ENCODE assay signal across 7 cellular contexts in the genomic region with DNA sequence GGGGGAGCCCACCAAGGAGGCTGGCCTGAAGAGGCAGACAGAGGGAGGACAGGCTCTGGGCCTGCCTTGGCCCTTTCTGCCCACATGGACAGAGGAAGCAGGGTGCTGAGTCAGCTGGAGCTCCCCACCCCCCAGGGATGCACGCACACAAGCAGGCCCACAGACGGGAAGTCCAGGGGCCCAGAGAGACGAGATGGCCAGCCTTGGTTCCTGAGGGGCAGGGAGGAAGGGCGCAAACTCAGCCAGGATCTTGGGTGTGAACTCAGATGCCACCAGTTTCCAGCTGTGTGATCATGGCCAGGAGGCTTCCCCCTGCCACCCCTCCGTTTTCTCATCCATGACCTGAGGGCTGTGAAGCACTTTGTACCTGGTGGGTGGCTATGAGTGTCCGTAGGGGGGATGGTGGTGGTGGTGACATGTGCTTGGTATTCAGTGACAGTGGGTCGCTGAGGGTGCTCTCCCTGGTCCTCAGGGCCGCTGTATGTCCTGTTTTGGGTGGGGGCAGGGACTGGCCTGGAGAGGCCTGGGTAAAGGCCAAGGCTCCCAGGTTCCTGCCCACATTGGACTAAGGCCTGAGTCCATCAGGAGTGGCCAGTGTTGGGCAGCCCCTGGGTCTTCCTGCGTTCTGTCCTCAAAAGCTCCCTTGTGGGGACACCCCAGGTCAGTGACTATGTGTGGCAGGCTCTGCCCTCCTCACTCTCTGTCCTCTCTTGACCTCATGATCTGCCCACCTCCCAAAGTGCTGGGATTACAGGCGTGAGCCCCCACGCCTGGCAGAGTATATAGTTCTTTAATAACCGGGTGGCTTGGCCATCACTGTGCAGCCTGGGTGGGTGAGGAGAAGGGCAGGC. TPM values are rescaled to one million over a fixed set of nuclear protein-coding genes. Genes with fewer than 3 reads are reported as not detected.
A peak's percentile ranks its signal among the peaks of the same experiment; 100 is the strongest.
DNase-seq lines count a peak whose midpoint lies in the region; ATAC-seq, FAIRE-seq and TF ChIP-seq lines count a peak whose summit lies in the region.

No MANE protein-coding gene starts in this region.

- no peaks in the 10 kb centered on the region for H3K27me3 Mint-ChIP-seq in IgD-negative memory B cell
- no peaks in the 10 kb centered on the region for H3K27me3 Mint-ChIP-seq in activated T-cell treated with anti-CD3 and anti-CD28 coated beads, Interleukin-2, amount 50 U/mL, for 72 hours (ENCODE audit: low read depth)

- peak overlapping the region in 1 of 3 donors; percentile 60 for H3K27ac Mint-ChIP-seq in IgD-negative memory B cell
- H3K27ac Mint-ChIP-seq in activated T-cell treated with anti-CD3 and anti-CD28 coated beads, Interleukin-2, amount 50 U/mL, for 72 hours = no peak overlapping the region
- H3K27ac Mint-ChIP-seq in stimulated activated effector memory CD8-positive, alpha-beta T cell treated with anti-CD3 and anti-CD28 coated beads, Interleukin-12 subunit alpha, Interleukin-12 subunit beta, amount 100 ng/mL, for 72 hours = peak overlapping the region; percentile 88

- peak overlapping the region in 1 of 2 donors; percentile 90 for H3K4me3 ChIP-seq in right atrium auricular region

- peak overlapping the region; percentile 52 to 93 (median 88) for H3K4me3 Mint-ChIP-seq in IgD-negative memory B cell
- peak overlapping the region; percentile 85 to 88 for H3K4me3 Mint-ChIP-seq in activated T-cell treated with anti-CD3 and anti-CD28 coated beads, Interleukin-2, amount 50 U/mL, for 72 hours
- peak overlapping the region; percentile 80 for H3K4me3 Mint-ChIP-seq in stimulated activated effector memory CD8-positive, alpha-beta T cell treated with anti-CD3 and anti-CD28 coated beads, Interleukin-12 subunit alpha, Interleukin-12 subunit beta, amount 100 ng/mL, for 72 hours

- no peak for ATAC-seq in activated T-cell treated with anti-CD3 and anti-CD28 coated beads, Interleukin-2, amount 50 U/mL, for 72 hours (replicated peaks in 1 of 2)
- ATAC-seq in stimulated activated effector memory CD8-positive, alpha-beta T cell treated with anti-CD3 and anti-CD28 coated beads, Interleukin-12 subunit alpha, Interleukin-12 subunit beta, amount 100 ng/mL, for 72 hours = no peak

- no peaks in the 10 kb centered on the region for H3K9me3 ChIP-seq in right atrium auricular region

- no peak for DNase-seq in activated T-cell treated with anti-CD3 and anti-CD28 coated beads, Interleukin-2, amount 50 U/mL, for 72 hours
- DNase-seq in right atrium auricular region (ENCODE audit: low spot score) (no peak), GM19239 (ENCODE audit: insufficient read length, low spot score) (no peak), Kasumi-1 (lab: John Stamatoyannopoulos, UW) (no peak), iPS-NIHi7 (ENCODE audit: extremely low spot score) (no peak)
- DNase-seq in stimulated activated effector memory CD8-positive, alpha-beta T cell treated with anti-CD3 and anti-CD28 coated beads, Interleukin-12 subunit alpha, Interleukin-12 subunit beta, amount 100 ng/mL, for 72 hours (ENCODE audit: low spot score in 2 of 2) = peak; percentile 3 to 48

- no peak for FAIRE-seq in GM19239 (lab: Jason Lieb, UNC)

- no peak for TF ChIP-seq CTCF in right atrium auricular region (IDR thresholded peaks at IDR 0.05)

- peaks cover 0 to 94% of the 10 kb centered on the region in 2 donors for H3K4me1 ChIP-seq in right atrium auricular region

- H3K27me3 ChIP-seq in right atrium auricular region = no peaks in the 10 kb centered on the region

- peak overlapping the region; percentile 61 to 88 for H3K27ac ChIP-seq in right atrium auricular region

- H3K4me1 Mint-ChIP-seq in IgD-negative memory B cell = peaks cover 26 to 37% (median 28%) of the 10 kb centered on the region in 3 donors
- peaks cover 49% of the 10 kb centered on the region for H3K4me1 Mint-ChIP-seq in activated T-cell treated with anti-CD3 and anti-CD28 coated beads, Interleukin-2, amount 50 U/mL, for 72 hours (ENCODE audit: low read depth)
- peaks cover 61% of the 10 kb centered on the region for H3K4me1 Mint-ChIP-seq in stimulated activated effector memory CD8-positive, alpha-beta T cell treated with anti-CD3 and anti-CD28 coated beads, Interleukin-12 subunit alpha, Interleukin-12 subunit beta, amount 100 ng/mL, for 72 hours

- peaks cover 1% of the 10 kb centered on the region for H3K36me3 Mint-ChIP-seq in IgD-negative memory B cell
- H3K36me3 Mint-ChIP-seq in activated T-cell treated with anti-CD3 and anti-CD28 coated beads, Interleukin-2, amount 50 U/mL, for 72 hours (ENCODE audit: insufficient read depth in 2 of 2) = peaks cover 0 to under 1% of the 10 kb centered on the region in 2 donors
- H3K36me3 Mint-ChIP-seq in stimulated activated effector memory CD8-positive, alpha-beta T cell treated with anti-CD3 and anti-CD28 coated beads, Interleukin-12 subunit alpha, Interleukin-12 subunit beta, amount 100 ng/mL, for 72 hours = peaks cover 15% of the 10 kb centered on the region

- no peaks in the 10 kb centered on the region for H3K36me3 ChIP-seq in right atrium auricular region

- no peaks in the 10 kb centered on the region for H3K9me3 Mint-ChIP-seq in IgD-negative memory B cell
- H3K9me3 Mint-ChIP-seq in activated T-cell treated with anti-CD3 and anti-CD28 coated beads, Interleukin-2, amount 50 U/mL, for 72 hours = no peaks in the 10 kb centered on the region
- no peaks in the 10 kb centered on the region for H3K9me3 Mint-ChIP-seq in stimulated activated effector memory CD8-positive, alpha-beta T cell treated with anti-CD3 and anti-CD28 coated beads, Interleukin-12 subunit alpha, Interleukin-12 subunit beta, amount 100 ng/mL, for 72 hours

RNA-seq across cellular contexts. Expression of a gene that starts 2.0 kb away (rescaled TPM):
- 22.7 TPM for polyA plus RNA-seq in IgD-negative memory B cell
- 10 to 100 TPM; 60.7 to 65.6 TPM for total RNA-seq in activated T-cell treated with anti-CD3 and anti-CD28 coated beads, Interleukin-2, amount 50 U/mL, for 72 hours
- 10 to 100 TPM; 20.1 to 25.2 TPM for total RNA-seq in right atrium auricular region

RNA-seq across cellular contexts. Expression of a gene that starts 38.8 kb away (rescaled TPM):
- polyA plus RNA-seq in IgD-negative memory B cell = 54.5 TPM
- 10 to 100 TPM; 72.3 to 85.8 TPM for total RNA-seq in activated T-cell treated with anti-CD3 and anti-CD28 coated beads, Interleukin-2, amount 50 U/mL, for 72 hours
- total RNA-seq in right atrium auricular region = 10 to 100 TPM; 28.0 to 45.8 TPM

RNA-seq across cellular contexts. Expression of a gene that starts 48.7 kb away (rescaled TPM):
- 300 TPM for polyA plus RNA-seq in IgD-negative memory B cell
- 100 to 1,000 TPM; 281 to 282 TPM for total RNA-seq in activated T-cell treated with anti-CD3 and anti-CD28 coated beads, Interleukin-2, amount 50 U/mL, for 72 hours
- 100 to 1,000 TPM; 171 to 196 TPM for total RNA-seq in right atrium auricular region

Comparison
In these comparisons a context has a peak if more than half of its experiments do, and no peak if none do; other contexts are left out.
1. DNase-seq: peak in stimulated activated effector memory CD8-positive, alpha-beta T cell treated with anti-CD3 and anti-CD28 coated beads, Interleukin-12 subunit alpha, Interleukin-12 subunit beta, amount 100 ng/mL, for 72 hours (2 of 2); none in activated T-cell treated with anti-CD3 and anti-CD28 coated beads, Interleukin-2, amount 50 U/mL, for 72 hours (0 of 2), right atrium auricular region (single experiment), GM19239 (single experiment), Kasumi-1 (0 of 2) and iPS-NIHi7 (single experiment).
2. Peak in every context shown above with its lines, with median percentiles within 50 percentile points of each other: H3K4me3 Mint-ChIP-seq.